Comparison of ENCODE assay signal across 8 cellular contexts in the genomic region with DNA sequence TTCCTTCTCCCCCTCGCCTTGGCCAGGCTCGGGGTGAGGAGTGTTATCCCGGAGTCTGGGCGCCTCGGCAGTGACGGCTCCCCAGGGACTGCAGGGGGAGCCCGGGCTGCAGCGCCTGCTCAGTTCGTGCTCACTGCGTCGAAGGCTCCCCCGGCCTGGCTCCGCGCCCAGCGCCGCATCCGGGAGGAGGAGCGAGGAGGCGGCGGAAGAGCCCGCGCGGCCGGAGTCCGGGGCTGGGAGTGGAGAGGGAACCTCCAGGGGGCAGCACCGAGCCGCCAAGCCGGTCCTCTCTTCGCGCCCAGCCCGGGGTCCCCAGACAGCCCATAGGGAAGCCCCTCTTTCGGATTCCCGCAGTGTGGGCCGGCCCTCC. TPM values are rescaled to one million over a fixed set of nuclear protein-coding genes. Genes with fewer than 3 reads are reported as not detected.
DNase-seq lines count a peak whose midpoint lies in the region; ATAC-seq and TF ChIP-seq lines count a peak whose summit lies in the region.

No MANE protein-coding gene starts in this region.

- peak overlapping the region; percentile 75 for H3K27ac ChIP-seq in adipose tissue (ENCODE audit: low read depth, low read length)

- 0 to 1% (median 1%) methylated on average over 27 to 34 of the region's 34 CpGs for WGBS in adipose tissue, 3 donors

- H3K27ac Mint-ChIP-seq in progenitor cell of endocrine pancreas = peak overlapping the region; percentile 98

- H3K4me1 Mint-ChIP-seq in progenitor cell of endocrine pancreas (ENCODE audit: low read depth) = peaks cover 12% of the 10 kb centered on the region

- peaks cover 13% of the 10 kb centered on the region for H3K36me3 Mint-ChIP-seq in progenitor cell of endocrine pancreas (ENCODE audit: insufficient read depth)

- TF ChIP-seq CTCF in GM12874 (IDR thresholded peaks at IDR 0.05; ENCODE audit: insufficient read depth, low read depth, low read length) (peak; percentile 90), progenitor cell of endocrine pancreas (IDR thresholded peaks at IDR 0.05; ENCODE audit: unreplicated experiment) (peak; percentile 90)

- peaks cover 17% of the 10 kb centered on the region for H3K27me3 Mint-ChIP-seq in progenitor cell of endocrine pancreas

- intact Hi-C loops in left cardiac atrium (cut with DNase I) = no loop called here

- ATAC-seq in HG02678 (IDR thresholded peaks at IDR 0.05; ENCODE audit: unreplicated experiment) (peak; percentile 47), left cardiac atrium (peak; percentile 74 to 79)

- DNase-seq in NCI-H1105 treated with DMSO at 0.1 percent for 48 hours (lab: John Stamatoyannopoulos, UW) (peak; percentile 85), SW 1271 (lab: John Stamatoyannopoulos, UW) (peak; percentile 90 to 91), left cardiac atrium (peak; percentile 96), progenitor cell of endocrine pancreas (ENCODE audit: low spot score, unreplicated experiment) (peak; percentile 91), ureter (ENCODE audit: low spot score) (peak; percentile 97)

- H3K4me3 Mint-ChIP-seq in progenitor cell of endocrine pancreas (ENCODE audit: low read depth) = peak overlapping the region; percentile 81

- no peaks in the 10 kb centered on the region for H3K9me3 Mint-ChIP-seq in progenitor cell of endocrine pancreas (ENCODE audit: low read depth)

RNA-seq across cellular contexts. Expression of a gene that starts 1.3 kb away (rescaled TPM):
- 100 to 1,000 TPM in 2 of 3 donors, 10 to 100 TPM in 1; 52.2 to 804 (median 703) TPM for polyA plus RNA-seq in adipose tissue
- total RNA-seq in left cardiac atrium = 10 to 100 TPM; 29.1 to 71.9 TPM
- 49.5 and 56.2 TPM in 2 replicates for total RNA-seq in progenitor cell of endocrine pancreas
- total RNA-seq in ureter = 41.6 TPM

RNA-seq across cellular contexts. Expression of a gene that starts 25.1 kb away (rescaled TPM):
- polyA plus RNA-seq in adipose tissue = 1 to 10 TPM; 1.4 to 8.2 (median 2.0) TPM
- total RNA-seq in left cardiac atrium (10 to 100 TPM; 15.6 to 17.0 TPM), progenitor cell of endocrine pancreas (20.0 and 22.1 TPM in 2 replicates), ureter (7.0 TPM)

Comparison
In these comparisons a context has a peak if more than half of its experiments do, and no peak if none do; other contexts are left out.
1. Peak in every context shown above with its lines: DNase-seq, ATAC-seq and H3K27ac ChIP-seq.